ENCODE assay signal across 1 cellular context in the genomic region with DNA sequence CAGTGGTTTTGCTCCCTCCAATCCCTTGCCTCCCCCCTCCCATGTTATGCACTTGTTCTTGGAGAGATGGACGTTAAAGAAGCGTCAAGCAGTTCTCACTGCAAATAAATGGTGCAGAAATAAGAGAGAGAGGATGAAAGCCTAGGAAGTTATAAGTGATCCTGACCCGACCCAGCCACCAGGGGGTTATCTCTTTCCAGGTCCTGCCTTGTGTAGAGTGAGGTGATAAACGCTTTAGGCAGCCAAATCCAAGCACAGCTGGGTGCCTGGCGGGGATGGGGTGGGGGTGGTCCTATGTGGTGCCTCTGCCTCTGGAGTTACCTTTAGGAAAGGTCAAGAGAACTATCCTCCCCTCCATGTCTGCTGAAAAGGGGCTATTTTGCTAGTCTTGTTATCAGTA.
TF ChIP-seq lines count a peak whose summit lies in the region.

No MANE protein-coding gene starts in this region.

TF ChIP-seq in A549, 52 proteins besides CTCF, POLR2A, EP300 and RAD21 (continued from another document):
- TF ChIP-seq, protein P1, sequence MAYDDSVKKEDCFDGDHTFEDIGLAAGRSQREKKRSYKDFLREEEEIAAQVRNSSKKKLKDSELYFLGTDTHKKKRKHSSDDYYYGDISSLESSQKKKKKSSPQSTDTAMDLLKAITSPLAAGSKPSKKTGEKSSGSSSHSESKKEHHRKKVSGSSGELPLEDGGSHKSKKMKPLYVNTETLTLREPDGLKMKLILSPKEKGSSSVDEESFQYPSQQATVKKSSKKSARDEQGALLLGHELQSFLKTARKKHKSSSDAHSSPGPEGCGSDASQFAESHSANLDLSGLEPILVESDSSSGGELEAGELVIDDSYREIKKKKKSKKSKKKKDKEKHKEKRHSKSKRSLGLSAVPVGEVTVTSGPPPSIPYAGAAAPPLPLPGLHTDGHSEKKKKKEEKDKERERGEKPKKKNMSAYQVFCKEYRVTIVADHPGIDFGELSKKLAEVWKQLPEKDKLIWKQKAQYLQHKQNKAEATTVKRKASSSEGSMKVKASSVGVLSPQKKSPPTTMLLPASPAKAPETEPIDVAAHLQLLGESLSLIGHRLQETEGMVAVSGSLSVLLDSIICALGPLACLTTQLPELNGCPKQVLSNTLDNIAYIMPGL (CRISPR knock-in tag; IDR thresholded peaks at IDR 0.05; ENCODE audit: borderline replicate concordance): no peak
